ENCODE assay signal across 22 cellular contexts in genomic region chr17:647340-648197, GRCh38.
DNase-seq lines count a peak whose midpoint lies in the region; ATAC-seq, FAIRE-seq and TF ChIP-seq lines count a peak whose summit lies in the region.
"Had no signal": no experiment of that assay in that cellular context is flagged by ENCODE, and none has a peak within 500 bp of the region (broad histone marks: within the 10 kb centered on the region; RNA-seq: fewer than 3 reads in every experiment).

No MANE protein-coding gene starts in this region.

- H3K14ac ChIP-seq in H1 (ENCODE audit: insufficient read length) = no peak overlapping the region
- no peak overlapping the region for H3K14ac ChIP-seq in trophoblast cell (ENCODE audit: low read length)

- no peak overlapping the region for H4K5ac ChIP-seq in H1 (ENCODE audit: insufficient read length, low read depth, low read length)

- no peak overlapping the region for H3K27ac Mint-ChIP-seq in GM23338
- H3K27ac Mint-ChIP-seq in activated CD8-positive, alpha-beta T cell treated with anti-CD3 and anti-CD28 coated beads for 36 hours = no peak overlapping the region
- H3K27ac Mint-ChIP-seq: IgD-negative memory B cell had no signal

- TF ChIP-seq EP300 in H1 (IDR thresholded peaks at IDR 0.05; ENCODE audit: borderline replicate concordance in 1 of 2, low read depth in 2 of 2, low read length in 2 of 2) = no peak

- no peak overlapping the region for H4K12ac ChIP-seq in trophoblast cell (ENCODE audit: low read depth, low read length)

- H2BK120ac ChIP-seq in H1 (replicated peaks; ENCODE audit: low read depth, low read length) = no peak overlapping the region
- H2BK120ac ChIP-seq in trophoblast cell (ENCODE audit: insufficient read depth, low read length, poor library complexity) = no peak overlapping the region

- H2BK15ac ChIP-seq in H1 (ENCODE audit: low read length) = no peak overlapping the region

- H3K79me2 ChIP-seq in GM23338 (replicated peaks; ENCODE audit: insufficient read depth) (no peaks in the 10 kb centered on the region), H1 (ENCODE audit: control insufficient read depth in 1 of 2, insufficient read depth in 2 of 2, low read length in 2 of 2) (no peaks in the 10 kb centered on the region), trophoblast cell (ENCODE audit: control insufficient read depth, insufficient read depth, low read length, poor library complexity) (no peaks in the 10 kb centered on the region)

- H3K36me3 ChIP-seq in GM23338 (ENCODE audit: insufficient read depth) (no peaks in the 10 kb centered on the region), HAP-1 (replicated peaks) (peaks cover 15% of the 10 kb centered on the region), H1 (ENCODE audit: control insufficient read depth in 2 of 4, insufficient read depth in 4 of 4, low read length in 3 of 4) (peaks cover 0 to 3% (median 1%) of the 10 kb centered on the region in 4 experiments; a peak in 4 of 8 replicates), trophoblast cell (ENCODE audit: control insufficient read depth in 1 of 2, insufficient read depth in 2 of 2, low read length in 2 of 2) (peaks cover 13 to 22% of the 10 kb centered on the region in 2 experiments), WERI-Rb-1 (peaks cover 14% of the 10 kb centered on the region)

- H3K23ac ChIP-seq in H1 (ENCODE audit: insufficient read length) (no peak overlapping the region), trophoblast cell (ENCODE audit: low read length) (no peak overlapping the region)

- H2BK20ac ChIP-seq in H1 (ENCODE audit: low read length) = no peak overlapping the region

- H3K9me3 Mint-ChIP-seq in GM23338 = peaks cover 9% of the 10 kb centered on the region; the same call in 2 of the 3 replicates
- peaks cover 3% of the 10 kb centered on the region for H3K9me3 Mint-ChIP-seq in activated CD8-positive, alpha-beta T cell treated with anti-CD3 and anti-CD28 coated beads for 36 hours

- peak overlapping the region; percentile 78; the same call in 1 of the 2 replicates for H3K27ac ChIP-seq in GM23338 (ENCODE audit: low read depth)
- H3K27ac ChIP-seq in H1 (ENCODE audit: low read depth, low read length) = no peak overlapping the region
- no peak overlapping the region for H3K27ac ChIP-seq in trophoblast cell (ENCODE audit: low read depth, low read length)
- no peak overlapping the region for H3K27ac ChIP-seq in WERI-Rb-1
- H3K27ac ChIP-seq: SJSA1 had no signal

- H2BK5ac ChIP-seq in H1 (ENCODE audit: low read depth, low read length) (no peak overlapping the region), trophoblast cell (ENCODE audit: low read depth, low read length, poor library complexity) (no peak overlapping the region)

- peak; percentile 66 for ATAC-seq in GM23338
- ATAC-seq in activated CD8-positive, alpha-beta T cell treated with anti-CD3 and anti-CD28 coated beads for 36 hours = no peak
- ATAC-seq: HCT116 had no signal

- H3K9me3 ChIP-seq in HAP-1 = no peaks in the 10 kb centered on the region
- H3K9me3 ChIP-seq in H1 (ENCODE audit: insufficient read depth in 2 of 2, low read depth in 1 of 2, low read length in 1 of 2) = no peaks in the 10 kb centered on the region
- H3K9me3 ChIP-seq in trophoblast cell (ENCODE audit: insufficient read depth, low read depth, low read length) = no peaks in the 10 kb centered on the region
- H3K9me3 ChIP-seq in WERI-Rb-1 (ENCODE audit: severe bottlenecking) = peaks cover 2% of the 10 kb centered on the region
- H3K9me3 ChIP-seq: SJSA1 had no signal

- TF ChIP-seq CTCF in GM23338 (conservative IDR thresholded peaks at IDR 0.05; ENCODE audit: low read depth in 2 of 2) (no peak), H1 (IDR thresholded peaks at IDR 0.05; ENCODE audit: control extremely low read depth in 1 of 3, insufficient read depth in 1 of 3, low read depth in 1 of 3, low read length in 3 of 3) (no peak), WERI-Rb-1 (IDR thresholded peaks at IDR 0.05; ENCODE audit: low read depth, low read length) (no peak)
- no peak for TF ChIP-seq CTCF in activated CD8-positive, alpha-beta T cell treated with anti-CD3 and anti-CD28 coated beads for 36 hours (IDR thresholded peaks at IDR 0.05)

- no peak overlapping the region for H3K56ac ChIP-seq in H1 (replicated peaks; ENCODE audit: insufficient read length, low read depth, low read length)

- 0 out of 2 replicates have a peak, but pooled peaks cover 4% of the 10 kb centered on the region for H3F3A ChIP-seq in GM23338 (replicated peaks; ENCODE audit: low read depth)

- peak overlapping the region; percentile 33; the same call in 1 of the 2 replicates for H3K4me2 ChIP-seq in GM23338
- peak overlapping the region; percentile 19 to 22; a peak in 1 of 4 replicates for H3K4me2 ChIP-seq in H1 (ENCODE audit: insufficient read depth in 1 of 2, low read depth in 2 of 2, low read length in 2 of 2)
- H3K4me2 ChIP-seq in trophoblast cell (ENCODE audit: low read length) = no peak overlapping the region

- in situ Hi-C loops in HAP-1 (cut with MboI; ENCODE audit: low sequenced_read_pairs) = no loop called here

- no peak for FAIRE-seq in H1 (lab: Jason Lieb, UNC)
- FAIRE-seq: GM12891, HTR-8/SVneo, RCC 7860 had no signal

- no peaks in the 10 kb centered on the region for H3K27me3 ChIP-seq in GM23338 (ENCODE audit: insufficient read depth)
- no peaks in the 10 kb centered on the region for H3K27me3 ChIP-seq in HAP-1 (ENCODE audit: low read depth)
- H3K27me3 ChIP-seq in H1 (replicated peaks in 1 of 4; ENCODE audit: control insufficient read depth in 3 of 4, extremely low read depth in 1 of 4, insufficient read depth in 3 of 4, low read length in 3 of 4) = no peaks in the 10 kb centered on the region
- H3K27me3 ChIP-seq in trophoblast cell (ENCODE audit: insufficient read depth, low read length) = no peaks in the 10 kb centered on the region
- no peaks in the 10 kb centered on the region for H3K27me3 ChIP-seq in WERI-Rb-1 (ENCODE audit: insufficient read depth, low read depth, severe bottlenecking)
- H3K27me3 ChIP-seq: SJSA1 had no signal

- TF ChIP-seq RAD21 in H1 (IDR thresholded peaks at IDR 0.05 in 1 of 2, conservative IDR thresholded peaks at IDR 0.05 in 1 of 2; ENCODE audit: low read depth in 2 of 2, low read length in 2 of 2) = no peak

- H4K20me1 ChIP-seq in GM23338 (replicated peaks; ENCODE audit: insufficient read depth) = no peaks in the 10 kb centered on the region; the same call in none of the 2 replicates
- no peaks in the 10 kb centered on the region for H4K20me1 ChIP-seq in H1 (replicated peaks in 1 of 2; ENCODE audit: control insufficient read depth in 1 of 2, insufficient read depth in 2 of 2, low read length in 2 of 2)

- H3K23me2 ChIP-seq in H1 (ENCODE audit: low read depth, low read length) = no peaks in the 10 kb centered on the region

- DNase-seq in GM23338 (ENCODE audit: low spot score) = peak; percentile 18
- peak; percentile 17 to 46 for DNase-seq in HAP-1 (ENCODE audit: low spot score in 2 of 2)
- no peak for DNase-seq in H1 (ENCODE audit: low read depth in 1 of 2, low spot score in 2 of 2)
- no peak for DNase-seq in trophoblast cell
- DNase-seq in WERI-Rb-1 = no peak
- DNase-seq in DMS114 treated with DMSO at 0.1 percent for 48 hours (lab: John Stamatoyannopoulos, UW; ENCODE audit: unreplicated experiment) = no peak
- no peak for DNase-seq in activated CD8-positive, alpha-beta T cell treated with anti-CD3 and anti-CD28 coated beads for 36 hours
- DNase-seq: CD4-positive, CD25-positive, alpha-beta regulatory T cell; COR-L47; DMS 273 treated with DMSO at 0.1 percent for 48 hours; NCI-H1105; NCI-H146; NCI-H2029; NCI-H2227 treated with DMSO at 0.1 percent for 48 hours; NCI-H510A treated with DMSO at 0.1 percent for 48 hours; NCI-H774 had no signal

- H3K27me3 Mint-ChIP-seq in GM23338 (ENCODE audit: insufficient read depth, low read depth, poor library complexity) = peaks cover 4% of the 10 kb centered on the region
- no peaks in the 10 kb centered on the region for H3K27me3 Mint-ChIP-seq in activated CD8-positive, alpha-beta T cell treated with anti-CD3 and anti-CD28 coated beads for 36 hours
- H3K27me3 Mint-ChIP-seq: CD4-positive, CD25-positive, alpha-beta regulatory T cell; IgD-negative memory B cell had no signal

- no peak overlapping the region for H3K4me3 Mint-ChIP-seq in GM23338
- H3K4me3 Mint-ChIP-seq in activated CD8-positive, alpha-beta T cell treated with anti-CD3 and anti-CD28 coated beads for 36 hours = no peak overlapping the region
- H3K4me3 Mint-ChIP-seq: CD4-positive, CD25-positive, alpha-beta regulatory T cell; IgD-negative memory B cell had no signal

- H3K4me1 ChIP-seq in GM23338 (ENCODE audit: insufficient read depth) (peaks cover 10% of the 10 kb centered on the region), HAP-1 (peaks cover 5% of the 10 kb centered on the region; the same call in 1 of the 2 replicates), H1 (replicated peaks in 1 of 4; ENCODE audit: control insufficient read depth in 3 of 4, insufficient read depth in 4 of 4, low read length in 3 of 4) (peaks cover 0 to 8% (median 3%) of the 10 kb centered on the region in 4 experiments; a peak in 4 of 7 replicates), trophoblast cell (ENCODE audit: control insufficient read depth in 1 of 2, insufficient read depth in 2 of 2, low read length in 2 of 2) (no peaks in the 10 kb centered on the region)
- H3K4me1 ChIP-seq: SJSA1 had no signal

- H3K18ac ChIP-seq in H1 (ENCODE audit: extremely low read depth, low read length) (no peak overlapping the region), trophoblast cell (ENCODE audit: low read length) (no peak overlapping the region)

- H3K4me3 ChIP-seq in GM23338 (no peak overlapping the region), HAP-1 (no peak overlapping the region), H1 (ENCODE audit: extremely low read depth in 1 of 4, insufficient read depth in 2 of 4, low read depth in 3 of 4, low read length in 4 of 4) (no peak overlapping the region), trophoblast cell (ENCODE audit: low read depth, low read length) (no peak overlapping the region), WERI-Rb-1 (ENCODE audit: low read depth, low read length) (no peak overlapping the region)
- H3K4me3 ChIP-seq: SJSA1 had no signal

- WGBS in H1 (ENCODE audit: extremely low coverage in 1 of 2, insufficient coverage in 1 of 2, insufficient read length in 1 of 2, insufficient replicate concordance in 2 of 2, low coverage in 1 of 2, low lambda C conversion rate in 2 of 2, missing lambda C conversion rate in 1 of 2), 2 experiments = 84% methylated on average over 19 of the region's 19 CpGs; no CpG with 5 or more reads in 1 of the 2 experiments
- no CpG with 5 or more reads among the region's 19 CpGs for WGBS in trophoblast cell (ENCODE audit: extremely low coverage, insufficient coverage, insufficient read length)

- peaks cover 14% of the 10 kb centered on the region for H3K4me1 Mint-ChIP-seq in GM23338
- H3K4me1 Mint-ChIP-seq in activated CD8-positive, alpha-beta T cell treated with anti-CD3 and anti-CD28 coated beads for 36 hours (ENCODE audit: low read depth) = peaks cover 9% of the 10 kb centered on the region
- H3K4me1 Mint-ChIP-seq: IgD-negative memory B cell had no signal

- H4K91ac ChIP-seq in H1 (replicated peaks; ENCODE audit: insufficient read length, low read length) = no peak overlapping the region
- H4K91ac ChIP-seq in trophoblast cell (ENCODE audit: low read depth, low read length) = no peak overlapping the region

- CTCF ChIA-PET in H1 (lab: Charles Lee; ENCODE audit: partially characterized antibody) = interaction anchor here (0.8 to 1.5 kb wide), 2 partner anchors 9 to 43 kb away, joined by 3 to 4 read pairs; no protein-coding TSS in a partner anchor
- CTCF ChIA-PET in activated CD8-positive, alpha-beta T cell treated with anti-CD3 and anti-CD28 coated beads for 36 hours (lab: Charles Lee) = no interaction called here

- peaks cover 37% of the 10 kb centered on the region for H3K36me3 Mint-ChIP-seq in GM23338 (ENCODE audit: low read depth)
- peaks cover 27% of the 10 kb centered on the region for H3K36me3 Mint-ChIP-seq in activated CD8-positive, alpha-beta T cell treated with anti-CD3 and anti-CD28 coated beads for 36 hours (ENCODE audit: low read depth)

- H3K4ac ChIP-seq in H1 (replicated peaks; ENCODE audit: insufficient read length, low read depth, low read length) (no peak overlapping the region), trophoblast cell (ENCODE audit: low read depth, low read length) (no peak overlapping the region)

- H3K9me2 ChIP-seq in GM23338 (ENCODE audit: insufficient read depth) = no peaks in the 10 kb centered on the region

- no peak overlapping the region for H2AK5ac ChIP-seq in H1 (ENCODE audit: low read depth, low read length)
- H2AK5ac ChIP-seq in trophoblast cell (ENCODE audit: low read length) = no peak overlapping the region

- H3K79me1 ChIP-seq in H1 (ENCODE audit: low read depth, low read length) (no peaks in the 10 kb centered on the region), trophoblast cell (ENCODE audit: low read length) (no peaks in the 10 kb centered on the region)

- TF ChIP-seq POLR2A in H1 (IDR thresholded peaks at IDR 0.05; ENCODE audit: control extremely low read depth in 1 of 2, low read depth in 2 of 2, low read length in 2 of 2) = no peak

- H3K9ac ChIP-seq in H1 (replicated peaks in 1 of 4; ENCODE audit: extremely low read depth in 1 of 4, low read depth in 3 of 4, low read length in 3 of 4) (no peak overlapping the region), trophoblast cell (ENCODE audit: low read length) (no peak overlapping the region)

- no peak overlapping the region for H2BK12ac ChIP-seq in H1 (ENCODE audit: low read depth, low read length)
- H2BK12ac ChIP-seq in trophoblast cell (ENCODE audit: low read length) = no peak overlapping the region

- peak overlapping the region; percentile 11; the same call in 1 of the 2 replicates for H4K8ac ChIP-seq in H1 (ENCODE audit: extremely low read depth, insufficient read depth, low read length)
- peak overlapping the region; percentile 11 for H4K8ac ChIP-seq in trophoblast cell (ENCODE audit: low read depth, low read length)

- POLR2A ChIA-PET in H1 (lab: Charles Lee; ENCODE audit: partially characterized antibody) = no interaction called here
- POLR2A ChIA-PET in activated CD8-positive, alpha-beta T cell treated with anti-CD3 and anti-CD28 coated beads for 36 hours (lab: Charles Lee) = no interaction called here

- H2AFZ ChIP-seq in GM23338 = no peak overlapping the region
- no peak overlapping the region for H2AFZ ChIP-seq in H1 (ENCODE audit: low read length)
- H2AFZ ChIP-seq in trophoblast cell (ENCODE audit: insufficient read depth, low read length, poor library complexity) = no peak overlapping the region

- intact Hi-C loops in activated CD8-positive, alpha-beta T cell treated with anti-CD3 and anti-CD28 coated beads for 36 hours (cut with micrococcal nuclease) = no loop called here

Comparison
In these comparisons a context has a peak if more than half of its experiments do, and no peak if none do; other contexts are left out.
1. DNase-seq: peak in GM23338 (single experiment) and HAP-1 (2 of 2); none in H1 (0 of 2), trophoblast cell (0 of 2), WERI-Rb-1 (single experiment), DMS114 treated with DMSO at 0.1 percent for 48 hours (single experiment) and activated CD8-positive, alpha-beta T cell treated with anti-CD3 and anti-CD28 coated beads for 36 hours (single experiment).